In genomic region chr1:166952002-166952746, GRCh38 we compare ENCODE assay signal across 11 cellular contexts. TPM values are rescaled to one million over a fixed set of nuclear protein-coding genes. Genes with fewer than 3 reads are reported as not detected.
DNase-seq lines count a peak whose midpoint lies in the region; ATAC-seq and TF ChIP-seq lines count a peak whose summit lies in the region.
"Had no signal": no experiment of that assay in that cellular context is flagged by ENCODE, and none has a peak within 500 bp of the region (broad histone marks: within the 10 kb centered on the region; RNA-seq: fewer than 3 reads in every experiment).

No MANE protein-coding gene starts in this region.

- ATAC-seq in HG03432 (IDR thresholded peaks at IDR 0.05; ENCODE audit: unreplicated experiment), result no peak

- no peaks in the 10 kb centered on the region for H4K20me1 ChIP-seq in mammary epithelial cell (ENCODE audit: insufficient read depth, low read length)

- H3K4me3 ChIP-seq in AG04450 (ENCODE audit: low read depth, low read length) (no peak overlapping the region), HUES48 (ENCODE audit: low read depth, low read length) (no peak overlapping the region), mammary epithelial cell (replicated peaks in 1 of 3; ENCODE audit: insufficient read depth in 1 of 3, low read depth in 2 of 3, low read length in 3 of 3) (no peak overlapping the region), tibial nerve (no peak overlapping the region)
- H3K4me3 ChIP-seq: HAP-1 had no signal

- POLR2A ChIA-PET in AG04450 (lab: Yijun Ruan, JAX), result no interaction called here

- no peak overlapping the region for H3K9ac ChIP-seq in HUES48 (ENCODE audit: low read depth, low read length)
- H3K9ac ChIP-seq in mammary epithelial cell (ENCODE audit: insufficient read depth, low read length), result no peak overlapping the region

- H3K4me1 ChIP-seq in HUES48 (ENCODE audit: control insufficient read depth, insufficient read depth, low read length), result peaks cover 33% of the 10 kb centered on the region
- peaks cover 17% of the 10 kb centered on the region for H3K4me1 ChIP-seq in mammary epithelial cell (ENCODE audit: insufficient read depth, low read length)
- H3K4me1 ChIP-seq in tibial nerve, result peaks cover 0 to 9% (median 0%) of the 10 kb centered on the region in 4 donors
- H3K4me1 ChIP-seq: HAP-1 had no signal

- intact Hi-C loops in mammary epithelial cell (cut with micrococcal nuclease), result no loop called here

- CTCF ChIA-PET in AG04450 (lab: Charles Lee) (interaction anchor here (0.5 to 1.2 kb wide), 2 partner anchors 13 to 42 kb away, joined by 3 to 4 read pairs; no protein-coding TSS in a partner anchor), mammary epithelial cell (lab: Charles Lee; ENCODE audit: low non-redundant PET) (interaction anchor here (0.6 kb wide), 1 partner anchor 569 kb away, joined by 4 read pairs; no protein-coding TSS in a partner anchor)

- no TSS peak for BruUV-seq in mammary epithelial cell (replicated peaks; lab: Mats Ljungman, UMichigan)

- 0% methylated on average over 4 of the region's 4 CpGs for WGBS in mammary epithelial cell (ENCODE audit: low coverage, missing lambda C conversion rate)
- 50 to 54% methylated on average over 4 of the region's 4 CpGs for WGBS in tibial nerve, 2 donors

- no peak overlapping the region for H2AFZ ChIP-seq in mammary epithelial cell (ENCODE audit: low read depth, low read length)

- no peaks in the 10 kb centered on the region for H3K79me2 ChIP-seq in mammary epithelial cell (ENCODE audit: insufficient read depth, low read length)

- H3K27me3 ChIP-seq in AG04450 (ENCODE audit: control insufficient read depth, insufficient read depth, low read length) (peaks cover 13% of the 10 kb centered on the region), HUES48 (ENCODE audit: control insufficient read depth, insufficient read depth, low read length) (peaks cover 35% of the 10 kb centered on the region), mammary epithelial cell (ENCODE audit: insufficient read depth, low read length) (peaks cover 7% of the 10 kb centered on the region), tibial nerve (no peaks in the 10 kb centered on the region)

- no peak overlapping the region for H3K4me2 ChIP-seq in mammary epithelial cell (ENCODE audit: insufficient read depth, low read depth, low read length)

- dilution Hi-C loops in mammary epithelial cell (cut with HindIII; ENCODE audit: low sequenced_read_pairs), result no loop called here

- no peaks in the 10 kb centered on the region for H3K36me3 ChIP-seq in HUES48 (ENCODE audit: control insufficient read depth, insufficient read depth, low read length)
- H3K36me3 ChIP-seq in mammary epithelial cell (ENCODE audit: insufficient read depth, low read length), result no peaks in the 10 kb centered on the region
- H3K36me3 ChIP-seq in tibial nerve, result no peaks in the 10 kb centered on the region
- H3K36me3 ChIP-seq: HAP-1, neutrophil had no signal

- no peak overlapping the region for H3K27ac ChIP-seq in AG04450 (ENCODE audit: low read depth, low read length)
- peak overlapping the region; percentile 67 for H3K27ac ChIP-seq in HUES48 (ENCODE audit: low read depth, low read length)
- no peak overlapping the region for H3K27ac ChIP-seq in mammary epithelial cell (ENCODE audit: insufficient read depth, low read depth, low read length)
- no peak overlapping the region for H3K27ac ChIP-seq in tibial nerve
- H3K27ac ChIP-seq: neutrophil had no signal

- DNase-seq in AG04450 (ENCODE audit: low read depth, low spot score) (peak; percentile 23), mammary epithelial cell (peak; percentile 79), islet precursor cell (peak; percentile 69), HUDEP-2 (lab: John Stamatoyannopoulos, UW; ENCODE audit: unreplicated experiment in 76 of 76) (no peak), AML-193 (lab: John Stamatoyannopoulos, UW) (no peak), tibial nerve (ENCODE audit: low spot score in 2 of 2) (no peak)
- DNase-seq: KG1 had no signal

- H3K9me3 ChIP-seq in AG04450 (ENCODE audit: control insufficient read depth, insufficient read depth, low read length) (no peaks in the 10 kb centered on the region), HUES48 (ENCODE audit: control insufficient read depth, insufficient read depth, low read length) (no peaks in the 10 kb centered on the region), mammary epithelial cell (replicated peaks; ENCODE audit: insufficient read depth, low read length) (no peaks in the 10 kb centered on the region), tibial nerve (no peaks in the 10 kb centered on the region)
- H3K9me3 ChIP-seq: HAP-1, neutrophil had no signal

- no peak for TF ChIP-seq POLR2A in tibial nerve (IDR thresholded peaks at IDR 0.05)

- in situ Hi-C loops in mammary epithelial cell (cut with MboI; ENCODE audit: low sequenced_read_pairs in 2 of 2), result no loop called here

- TF ChIP-seq EP300 in tibial nerve (IDR thresholded peaks at IDR 0.05), result no peak

- no peak for TF ChIP-seq CTCF in AG04450 (IDR thresholded peaks at IDR 0.05; ENCODE audit: low read depth, low read length)
- no peak for TF ChIP-seq CTCF in mammary epithelial cell (conservative IDR thresholded peaks at IDR 0.05 in 1 of 2, IDR thresholded peaks at IDR 0.05 in 1 of 2; ENCODE audit: extremely low read depth in 1 of 2, insufficient read depth in 1 of 2, low read depth in 1 of 2, low read length in 2 of 2)
- TF ChIP-seq CTCF in tibial nerve (IDR thresholded peaks at IDR 0.05), result no peak

RNA-seq across cellular contexts. Expression of gene ILDR2, which starts 23.2 kb away (rescaled TPM):
- 0.10 TPM in 1 of 2 replicates, not detected in the other for polyA plus RNA-seq in AG04450 (2011; rRNA removed)
- not detected in 2 replicates for polyA minus RNA-seq in AG04450 (2011; rRNA and poly(A)+ RNA removed)
- total RNA-seq in mammary epithelial cell, result not detected
- polyA plus RNA-seq in mammary epithelial cell, result 0.02 TPM
- not detected for polyA minus RNA-seq in mammary epithelial cell
- 1 to 10 TPM; 4.4 to 6.7 (median 5.7) TPM for total RNA-seq in tibial nerve

RNA-seq across cellular contexts. Expression of gene MAEL, which starts 36.9 kb away (rescaled TPM):
- polyA plus RNA-seq in AG04450 (2011; rRNA removed) (not detected in 2 replicates), mammary epithelial cell (not detected)
- polyA minus RNA-seq in AG04450 (2011; rRNA and poly(A)+ RNA removed), result not detected in 2 replicates
- total RNA-seq in mammary epithelial cell (not detected), tibial nerve (1 to 10 TPM in 1 of 4 donors, under 1 TPM in 2, not detected in 1; 0.63 to 1.2 (median 0.66) TPM)
- not detected for polyA minus RNA-seq in mammary epithelial cell

Comparison
In these comparisons a context has a peak if more than half of its experiments do, and no peak if none do; other contexts are left out.
1. DNase-seq: peak in AG04450 (single experiment), mammary epithelial cell (single experiment) and islet precursor cell (single experiment); none in HUDEP-2 (0 of 76), AML-193 (0 of 2) and tibial nerve (0 of 2).
2. RNA of gene ILDR2, which starts 23.2 kb away (total RNA-seq): 4.4 to 6.7 TPM in tibial nerve; not detected in mammary epithelial cell; every median in the first group is over 4 times any median in the second.